Comparison of ENCODE assay signal across 11 cellular contexts in the genomic region with DNA sequence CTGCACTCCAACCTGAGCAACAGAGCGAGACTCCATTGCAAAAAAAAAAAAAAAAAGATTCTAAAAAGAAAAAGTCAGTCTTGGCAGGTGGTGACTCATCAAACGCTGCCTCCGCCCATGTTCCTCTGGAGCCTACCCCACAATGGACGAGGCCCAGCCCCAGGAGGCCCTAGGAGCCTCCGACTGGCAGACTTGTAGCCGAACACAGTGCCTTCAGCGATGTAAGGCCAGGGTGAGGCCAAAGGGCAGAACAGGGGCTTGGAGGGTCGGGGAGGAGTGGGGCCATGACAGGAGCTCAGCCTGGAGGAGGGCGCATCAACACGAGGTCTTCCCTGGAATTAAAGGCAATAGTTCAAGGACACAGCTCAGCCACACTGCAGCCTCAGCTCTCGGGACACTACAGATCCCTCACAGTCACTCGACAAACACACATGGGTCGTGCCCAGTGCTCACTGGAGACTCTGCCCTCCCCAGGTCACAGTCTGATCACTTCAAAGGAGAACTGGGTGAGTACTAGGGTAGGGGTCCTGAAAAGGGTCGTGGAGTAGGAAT. TPM values are rescaled to one million over a fixed set of nuclear protein-coding genes. Genes with fewer than 3 reads are reported as not detected.
A peak's percentile ranks its signal among the peaks of the same experiment; 100 is the strongest.
DNase-seq lines count a peak whose midpoint lies in the region; ATAC-seq and TF ChIP-seq lines count a peak whose summit lies in the region.
"Had no signal": no experiment of that assay in that cellular context is flagged by ENCODE, and none has a peak within 500 bp of the region (broad histone marks: within the 10 kb centered on the region; RNA-seq: fewer than 3 reads in every experiment).

No MANE protein-coding gene starts in this region.

- POLR2A ChIA-PET in activated CD8-positive, alpha-beta T cell treated with anti-CD3 and anti-CD28 coated beads for 36 hours (lab: Charles Lee): interaction anchor here (0.7 to 1.0 kb wide), 5 partner anchors 12 to 1888 kb away, joined by 3 to 4 read pairs (median 3); no protein-coding TSS in a partner anchor
- POLR2A ChIA-PET in activated CD8-positive, alpha-beta T cell treated with anti-CD3 and anti-CD28 coated beads, Interleukin-2, amount 10 ng/mL, durations not matched to agents 7 days and 5 days (lab: Charles Lee): interaction anchor here (0.5 to 1.0 kb wide), 2 partner anchors 44 to 61 kb away, joined by 3 read pairs; a partner anchor contains a TSS
- POLR2A ChIA-PET in OCI-LY7 (lab: Charles Lee): interaction anchor here (0.6 kb wide), 1 partner anchor 160 kb away, joined by 4 read pairs; no protein-coding TSS in a partner anchor

- H3K4me3 Mint-ChIP-seq in activated CD8-positive, alpha-beta T cell treated with anti-CD3 and anti-CD28 coated beads for 36 hours: no peak overlapping the region
- no peak overlapping the region for H3K4me3 Mint-ChIP-seq in activated CD8-positive, alpha-beta T cell treated with anti-CD3 and anti-CD28 coated beads, Interleukin-2, amount 10 ng/mL, durations not matched to agents 7 days and 5 days

- H4K20me1 ChIP-seq in OCI-LY7 (ENCODE audit: insufficient read depth, low read length): no peaks in the 10 kb centered on the region

- no peaks in the 10 kb centered on the region for H3K9me2 ChIP-seq in OCI-LY7 (ENCODE audit: insufficient read depth, low read length)

- CTCF ChIA-PET in activated CD8-positive, alpha-beta T cell treated with anti-CD3 and anti-CD28 coated beads for 36 hours (lab: Charles Lee): no interaction called here
- CTCF ChIA-PET in activated CD8-positive, alpha-beta T cell treated with anti-CD3 and anti-CD28 coated beads, Interleukin-2, amount 10 ng/mL, durations not matched to agents 7 days and 5 days (lab: Charles Lee): interaction anchor here (0.5 to 1.2 kb wide), 3 partner anchors 24 to 62 kb away, joined by 3 read pairs; a partner anchor contains a TSS
- CTCF ChIA-PET in OCI-LY7 (lab: Charles Lee; ENCODE audit: unreplicated experiment): no interaction called here

- H3K4me1 ChIP-seq in OCI-LY7 (ENCODE audit: insufficient read depth, low read length, poor library complexity, severe bottlenecking): peaks cover 21% of the 10 kb centered on the region

- peaks cover 28% of the 10 kb centered on the region for H3K36me3 ChIP-seq in OCI-LY7 (ENCODE audit: insufficient read depth, low read length)

- no peak overlapping the region for H3K27ac ChIP-seq in OCI-LY7 (ENCODE audit: low read depth, low read length, poor library complexity, severe bottlenecking)

- H2AFZ ChIP-seq in OCI-LY7 (ENCODE audit: low read length): no peak overlapping the region

- no peak for ATAC-seq in activated CD8-positive, alpha-beta T cell treated with anti-CD3 and anti-CD28 coated beads for 36 hours
- ATAC-seq in activated CD8-positive, alpha-beta T cell treated with anti-CD3 and anti-CD28 coated beads, Interleukin-2, amount 10 ng/mL, durations not matched to agents 7 days and 5 days: no peak
- no peak for ATAC-seq in HG03460 (IDR thresholded peaks at IDR 0.05; ENCODE audit: unreplicated experiment)
- no peak for ATAC-seq in HG03565 (IDR thresholded peaks at IDR 0.05; ENCODE audit: unreplicated experiment)

- no peak overlapping the region for H3K4me3 ChIP-seq in skeletal muscle cell (ENCODE audit: low read depth, low read length)
- no peak overlapping the region for H3K4me3 ChIP-seq in OCI-LY7 (ENCODE audit: low read depth, low read length, poor library complexity, severe bottlenecking)
- H3K4me3 ChIP-seq: thoracic aorta had no signal

- peaks cover 24% of the 10 kb centered on the region for H3K36me3 Mint-ChIP-seq in activated CD8-positive, alpha-beta T cell treated with anti-CD3 and anti-CD28 coated beads for 36 hours (ENCODE audit: low read depth)
- peaks cover 26% of the 10 kb centered on the region for H3K36me3 Mint-ChIP-seq in activated CD8-positive, alpha-beta T cell treated with anti-CD3 and anti-CD28 coated beads, Interleukin-2, amount 10 ng/mL, durations not matched to agents 7 days and 5 days (ENCODE audit: low read depth)

- no peaks in the 10 kb centered on the region for H3K27me3 Mint-ChIP-seq in activated CD8-positive, alpha-beta T cell treated with anti-CD3 and anti-CD28 coated beads for 36 hours
- no peaks in the 10 kb centered on the region for H3K27me3 Mint-ChIP-seq in activated CD8-positive, alpha-beta T cell treated with anti-CD3 and anti-CD28 coated beads, Interleukin-2, amount 10 ng/mL, durations not matched to agents 7 days and 5 days (ENCODE audit: low read depth)

- H3K9me3 Mint-ChIP-seq in activated CD8-positive, alpha-beta T cell treated with anti-CD3 and anti-CD28 coated beads for 36 hours: no peaks in the 10 kb centered on the region
- H3K9me3 Mint-ChIP-seq in activated CD8-positive, alpha-beta T cell treated with anti-CD3 and anti-CD28 coated beads, Interleukin-2, amount 10 ng/mL, durations not matched to agents 7 days and 5 days (ENCODE audit: insufficient read depth): no peaks in the 10 kb centered on the region
- H3K9me3 Mint-ChIP-seq: activated T-helper 2 cell treated with anti-CD3 and anti-CD28 coated beads, Interferon-gamma antibody, Interleukin-2, Interleukin-4, amounts not matched to agents 10 μg/mL and 5 μg/mL and 100 μg/mL, durations not matched to agents 14 hours and 24 hours and 36 hours had no signal

- DNase-seq in activated CD8-positive, alpha-beta T cell treated with anti-CD3 and anti-CD28 coated beads for 36 hours: peak; percentile 28
- no peak for DNase-seq in activated CD8-positive, alpha-beta T cell treated with anti-CD3 and anti-CD28 coated beads, Interleukin-2, amount 10 ng/mL, durations not matched to agents 7 days and 5 days
- peak; percentile 68 for DNase-seq in NCI-H226
- DNase-seq in erythroblast (lab: John Stamatoyannopoulos, UW): peak; percentile 72 to 85
- peak; percentile 35 for DNase-seq in skeletal muscle cell (ENCODE audit: low read depth)
- no peak for DNase-seq in OCI-LY7 (ENCODE audit: low spot score)
- DNase-seq: retina had no signal

- H3K9me3 ChIP-seq in OCI-LY7 (ENCODE audit: low read length): no peaks in the 10 kb centered on the region
- H3K9me3 ChIP-seq: thoracic aorta had no signal

- TF ChIP-seq POLR2A in erythroblast (IDR thresholded peaks at IDR 0.05; ENCODE audit: low read length): peak; percentile 62

- no peak for TF ChIP-seq CTCF in activated CD8-positive, alpha-beta T cell treated with anti-CD3 and anti-CD28 coated beads for 36 hours (IDR thresholded peaks at IDR 0.05)
- no peak for TF ChIP-seq CTCF in OCI-LY7 (conservative IDR thresholded peaks at IDR 0.05; ENCODE audit: low read length)

- H3K27ac Mint-ChIP-seq in activated CD8-positive, alpha-beta T cell treated with anti-CD3 and anti-CD28 coated beads for 36 hours: no peak overlapping the region
- H3K27ac Mint-ChIP-seq in activated CD8-positive, alpha-beta T cell treated with anti-CD3 and anti-CD28 coated beads, Interleukin-2, amount 10 ng/mL, durations not matched to agents 7 days and 5 days: no peak overlapping the region
- H3K27ac Mint-ChIP-seq: activated T-helper 2 cell treated with anti-CD3 and anti-CD28 coated beads, Interferon-gamma antibody, Interleukin-2, Interleukin-4, amounts not matched to agents 10 μg/mL and 5 μg/mL and 100 μg/mL, durations not matched to agents 14 hours and 24 hours and 36 hours had no signal

- H3K4me2 ChIP-seq in OCI-LY7 (ENCODE audit: low read length): no peak overlapping the region

- H3K4me1 Mint-ChIP-seq in activated CD8-positive, alpha-beta T cell treated with anti-CD3 and anti-CD28 coated beads for 36 hours (ENCODE audit: low read depth): peaks cover 8% of the 10 kb centered on the region
- peaks cover 16% of the 10 kb centered on the region for H3K4me1 Mint-ChIP-seq in activated CD8-positive, alpha-beta T cell treated with anti-CD3 and anti-CD28 coated beads, Interleukin-2, amount 10 ng/mL, durations not matched to agents 7 days and 5 days (ENCODE audit: low read depth)

- H3K79me2 ChIP-seq in OCI-LY7 (ENCODE audit: insufficient read depth, low read depth, low read length): no peaks in the 10 kb centered on the region

- intact Hi-C loops in activated CD8-positive, alpha-beta T cell treated with anti-CD3 and anti-CD28 coated beads for 36 hours (cut with micrococcal nuclease): loop anchor here (10.0 kb wide), 1 partner anchor 145 kb away; a partner anchor contains a TSS
- intact Hi-C loops in OCI-LY7 (cut with micrococcal nuclease; ENCODE audit: unreplicated experiment): no loop called here

- no TSS peak for BruUV-seq in OCI-LY7 (replicated peaks; lab: Mats Ljungman, UMichigan)

RNA-seq across cellular contexts. Expression of a gene that starts 5.1 kb away (rescaled TPM):
- 10 to 100 TPM; 26.5 to 27.1 TPM for total RNA-seq in activated CD8-positive, alpha-beta T cell treated with anti-CD3 and anti-CD28 coated beads for 36 hours
- total RNA-seq in activated CD8-positive, alpha-beta T cell treated with anti-CD3 and anti-CD28 coated beads, Interleukin-2, amount 10 ng/mL, durations not matched to agents 7 days and 5 days: 10 to 100 TPM; 26.5 to 27.9 TPM
- 31.2 TPM in 2 replicates for total RNA-seq in OCI-LY7 (2014; rRNA removed; shearing (Covaris generic))
- total RNA-seq in OCI-LY7 (2022): 25.4 and 28.6 TPM in 2 replicates

RNA-seq across cellular contexts. Expression of a gene that starts 5.7 kb away (rescaled TPM):
- 10 to 100 TPM; 20.1 TPM for total RNA-seq in activated CD8-positive, alpha-beta T cell treated with anti-CD3 and anti-CD28 coated beads for 36 hours
- total RNA-seq in activated CD8-positive, alpha-beta T cell treated with anti-CD3 and anti-CD28 coated beads, Interleukin-2, amount 10 ng/mL, durations not matched to agents 7 days and 5 days: 10 to 100 TPM; 24.3 to 28.3 TPM
- total RNA-seq in OCI-LY7 (2014; rRNA removed; shearing (Covaris generic)): 5.9 and 10.2 TPM in 2 replicates
- total RNA-seq in OCI-LY7 (2022): 29.5 and 38.8 TPM in 2 replicates

RNA-seq across cellular contexts. Expression of a gene that starts 25.4 kb away (rescaled TPM):
- 1 to 10 TPM; 7.0 TPM for total RNA-seq in activated CD8-positive, alpha-beta T cell treated with anti-CD3 and anti-CD28 coated beads for 36 hours
- total RNA-seq in activated CD8-positive, alpha-beta T cell treated with anti-CD3 and anti-CD28 coated beads, Interleukin-2, amount 10 ng/mL, durations not matched to agents 7 days and 5 days: 1 to 10 TPM; 4.1 to 4.3 TPM
- 31.0 and 39.2 TPM in 2 replicates for total RNA-seq in OCI-LY7 (2014; rRNA removed; shearing (Covaris generic))
- total RNA-seq in OCI-LY7 (2022): 30.0 and 33.1 TPM in 2 replicates

RNA-seq across cellular contexts. Expression of a gene that starts 44.3 kb away (rescaled TPM):
- under 1 TPM in 1 of 2 experiments, not detected in 1; 0.29 TPM for total RNA-seq in activated CD8-positive, alpha-beta T cell treated with anti-CD3 and anti-CD28 coated beads for 36 hours
- not detected for total RNA-seq in activated CD8-positive, alpha-beta T cell treated with anti-CD3 and anti-CD28 coated beads, Interleukin-2, amount 10 ng/mL, durations not matched to agents 7 days and 5 days
- total RNA-seq in OCI-LY7 (2014; rRNA removed; shearing (Covaris generic)): 2.4 and 3.1 TPM in 2 replicates
- total RNA-seq in OCI-LY7 (2022): 6.5 and 7.6 TPM in 2 replicates

RNA-seq across cellular contexts. Expression of a gene that starts 47.0 kb away (rescaled TPM):
- total RNA-seq in activated CD8-positive, alpha-beta T cell treated with anti-CD3 and anti-CD28 coated beads for 36 hours: 100 to 1,000 TPM; 105 to 106 TPM
- 100 to 1,000 TPM; 116 to 117 TPM for total RNA-seq in activated CD8-positive, alpha-beta T cell treated with anti-CD3 and anti-CD28 coated beads, Interleukin-2, amount 10 ng/mL, durations not matched to agents 7 days and 5 days
- total RNA-seq in OCI-LY7 (2014; rRNA removed; shearing (Covaris generic)): 79.0 and 79.7 TPM in 2 replicates
- 107 and 118 TPM in 2 replicates for total RNA-seq in OCI-LY7 (2022)

Comparison
In these comparisons a context has a peak if more than half of its experiments do, and no peak if none do; other contexts are left out.
1. DNase-seq: peak in activated CD8-positive, alpha-beta T cell treated with anti-CD3 and anti-CD28 coated beads for 36 hours (single experiment), NCI-H226 (single experiment), erythroblast (2 of 2) and skeletal muscle cell (single experiment); none in activated CD8-positive, alpha-beta T cell treated with anti-CD3 and anti-CD28 coated beads, Interleukin-2, amount 10 ng/mL, durations not matched to agents 7 days and 5 days (single experiment) and OCI-LY7 (single experiment).